ENCODE assay signal across 10 cellular contexts in genomic region chr9:71322311-71322710, GRCh38.
"Had no signal": no experiment of that assay in that cellular context is flagged by ENCODE, and none has a peak within 500 bp of the region (broad histone marks: within the 10 kb centered on the region; RNA-seq: fewer than 3 reads in every experiment).

No MANE protein-coding gene starts in this region.

- H3K4me3 ChIP-seq: K562 had no signal

- H3K9me3 Mint-ChIP-seq: IgD-negative memory B cell had no signal

- H3K27ac Mint-ChIP-seq: IgD-negative memory B cell had no signal

- DNase-seq: IMR-90, Karpas-422, KBM-7, KG1 had no signal

- H3K36me3 Mint-ChIP-seq: IgD-negative memory B cell had no signal

- ATAC-seq: HepG2, K562 had no signal

- H3K4me2 ChIP-seq: KMS-11 had no signal

- H3K27ac ChIP-seq: HL-60, KMS-11 had no signal

- H3K4me3 Mint-ChIP-seq: IgD-negative memory B cell had no signal

- H3K4me1 Mint-ChIP-seq: IgD-negative memory B cell had no signal

- H3K9ac ChIP-seq: KMS-11 had no signal

- FAIRE-seq: HepG2, HTR-8/SVneo, K562 had no signal
